Comparison of ENCODE assay signal across 21 cellular contexts in the genomic region with DNA sequence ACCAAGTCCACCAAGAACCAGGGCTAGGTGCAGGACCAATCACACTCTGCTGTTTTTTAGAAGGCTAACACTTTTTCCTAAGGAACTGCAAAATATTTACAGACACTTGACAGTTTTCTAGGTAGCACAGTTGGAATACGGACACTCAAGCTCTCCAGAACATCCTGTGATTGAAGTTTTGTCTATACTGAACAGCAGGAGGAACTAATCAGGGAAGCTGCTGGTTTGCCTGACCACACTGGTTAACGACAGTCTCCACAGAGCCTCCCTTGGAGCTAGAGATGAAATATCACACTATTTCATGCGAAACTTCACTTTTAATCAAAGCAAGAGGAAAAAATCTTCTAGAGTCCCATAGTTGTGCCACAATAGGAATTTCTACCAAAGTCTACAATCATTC.
A peak's percentile ranks its signal among the peaks of the same experiment; 100 is the strongest.
DNase-seq lines count a peak whose midpoint lies in the region; ATAC-seq and TF ChIP-seq lines count a peak whose summit lies in the region.
"Had no signal": no experiment of that assay in that cellular context is flagged by ENCODE, and none has a peak within 500 bp of the region (broad histone marks: within the 10 kb centered on the region; RNA-seq: fewer than 3 reads in every experiment).

No MANE protein-coding gene starts in this region.

- H3K9me3 ChIP-seq in prostate gland: no peaks in the 10 kb centered on the region
- H3K9me3 ChIP-seq: A549, colonic mucosa, thoracic aorta had no signal

- TF ChIP-seq POLR2A in prostate gland (IDR thresholded peaks at IDR 0.05): no peak

- H3K27ac Mint-ChIP-seq in endothelial cell (ENCODE audit: unreplicated experiment): peak overlapping the region; percentile 93
- H3K27ac Mint-ChIP-seq: memory B cell had no signal

- 68% methylated on average over 3 of the region's 3 CpGs for WGBS in prostate gland

- intact Hi-C loops in prostate gland (cut with DNase I): loop anchor here (10.0 kb wide), 1 partner anchor 252 kb away; no protein-coding TSS in a partner anchor

- H3K27me3 Mint-ChIP-seq in endothelial cell (ENCODE audit: unreplicated experiment): peaks cover 6% of the 10 kb centered on the region

- no peak overlapping the region for H3K4me3 ChIP-seq in prostate gland
- H3K4me3 ChIP-seq: A549, colonic mucosa, thoracic aorta had no signal

- H3K27ac ChIP-seq in prostate gland: peak overlapping the region; percentile 60 to 69
- H3K27ac ChIP-seq: thoracic aorta had no signal

- no peaks in the 10 kb centered on the region for H3K36me3 Mint-ChIP-seq in endothelial cell (ENCODE audit: low read depth, unreplicated experiment)
- H3K36me3 Mint-ChIP-seq: memory B cell had no signal

- H3K4me1 Mint-ChIP-seq in endothelial cell (ENCODE audit: unreplicated experiment): peaks cover 49% of the 10 kb centered on the region

- no peaks in the 10 kb centered on the region for H3K27me3 ChIP-seq in prostate gland (replicated peaks; ENCODE audit: insufficient read depth)
- H3K27me3 ChIP-seq: colonic mucosa had no signal

- DNase-seq in DMS79 treated with DMSO at 0.1 percent for 48 hours (lab: John Stamatoyannopoulos, UW) (peak; percentile 46), DMS79 (lab: John Stamatoyannopoulos, UW) (no peak), NCI-H69 (lab: John Stamatoyannopoulos, UW) (peak; percentile 72), endothelial cell (ENCODE audit: low spot score) (no peak), prostate gland (ENCODE audit: low spot score) (no peak), hypothalamus (lab: John Stamatoyannopoulos, UW) (no peak)
- DNase-seq: activated CD4-positive, CD25-positive, alpha-beta regulatory T cell; activated effector memory CD4-positive, alpha-beta T cell treated with Interleukin-2 at 50 U/mL for 16 hours; aorta; colonic mucosa; glutamatergic neuron; NCI-H1092; NCI-H226; PC-3; stimulated activated CD4-positive, alpha-beta T cell treated with anti-CD3 and anti-CD28 coated beads, Interleukin-4, amount 100 ng/mL, for 1 hour; stimulated activated CD8-positive, alpha-beta memory T cell treated with anti-CD3 and anti-CD28 coated beads, Interleukin-4, amount 100 ng/mL, for 48 hours had no signal

- H3K9me3 Mint-ChIP-seq in endothelial cell (ENCODE audit: unreplicated experiment): no peaks in the 10 kb centered on the region
- H3K9me3 Mint-ChIP-seq: memory B cell had no signal

- ATAC-seq in HG03159 (IDR thresholded peaks at IDR 0.05; ENCODE audit: unreplicated experiment) (no peak), HG02763 (IDR thresholded peaks at IDR 0.05; ENCODE audit: unreplicated experiment) (no peak)
- ATAC-seq: A549, PC-3 had no signal

- TF ChIP-seq CTCF in endothelial cell (IDR thresholded peaks at IDR 0.05; ENCODE audit: unreplicated experiment) (no peak), prostate gland (IDR thresholded peaks at IDR 0.05) (no peak)

- peaks cover 16% of the 10 kb centered on the region for H3K4me1 ChIP-seq in prostate gland (replicated peaks)

- no peaks in the 10 kb centered on the region for H3K36me3 ChIP-seq in prostate gland
- H3K36me3 ChIP-seq: colonic mucosa, thoracic aorta had no signal

- H3K4me3 Mint-ChIP-seq in endothelial cell (ENCODE audit: unreplicated experiment): no peak overlapping the region
- H3K4me3 Mint-ChIP-seq: memory B cell had no signal

Comparison
In these comparisons a context has a peak if more than half of its experiments do, and no peak if none do; other contexts are left out.
1. DNase-seq: peak in DMS79 treated with DMSO at 0.1 percent for 48 hours (single experiment) and NCI-H69 (single experiment); none in DMS79 (single experiment), endothelial cell (single experiment), prostate gland (single experiment) and hypothalamus (0 of 51).